ENCODE assay signal across 8 cellular contexts in the genomic region with DNA sequence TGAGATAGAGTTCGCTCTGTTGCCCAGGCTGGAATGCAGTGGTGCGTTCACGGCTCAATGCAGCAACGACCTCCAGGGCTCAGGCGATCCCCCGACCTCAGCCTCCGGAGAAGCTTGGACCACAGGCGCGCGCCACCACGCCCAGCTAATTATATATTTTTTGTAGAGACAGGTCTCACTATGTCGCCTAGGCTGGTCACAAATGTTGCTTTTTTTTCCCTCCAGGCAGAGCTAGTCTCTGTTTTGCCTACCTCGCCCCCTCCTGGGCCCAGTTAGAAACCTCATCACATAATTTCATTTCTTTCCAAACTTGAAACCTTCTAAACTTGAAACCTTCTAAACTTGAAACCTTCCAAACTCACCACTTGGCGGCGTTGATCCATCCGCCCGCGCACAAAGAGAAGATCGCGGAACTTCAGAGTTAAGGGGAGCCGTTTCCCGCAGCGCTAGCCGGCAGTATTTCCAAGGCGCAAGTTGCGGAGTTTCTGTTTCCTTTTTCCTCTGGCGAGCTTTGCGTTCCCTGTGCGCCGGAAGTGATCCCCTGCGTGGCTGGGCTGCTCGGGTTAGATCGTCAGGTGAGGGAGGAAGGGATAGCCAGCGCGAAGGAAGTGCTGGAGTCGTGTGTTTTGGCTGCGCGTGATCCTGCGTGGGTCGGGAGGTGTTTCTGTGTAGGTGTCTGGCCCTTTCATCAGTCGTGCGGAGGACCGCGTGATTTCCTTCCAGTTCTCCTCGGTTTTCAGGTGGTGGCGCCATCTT. TPM values are rescaled to one million over a fixed set of nuclear protein-coding genes. Genes with fewer than 3 reads are reported as not detected.
DNase-seq lines count a peak whose midpoint lies in the region; ATAC-seq and TF ChIP-seq lines count a peak whose summit lies in the region.

Gene SSBP1 (plus strand): TSS at position 523 of the 756 bp plus-strand sequence. CDS start 809 bp downstream, outside the sequence.

- no peaks in the 10 kb centered on the region for H3K27me3 Mint-ChIP-seq in activated T-helper 1 cell treated with anti-CD3 and anti-CD28 coated beads, Interleukin-12 subunit alpha, Interleukin-12 subunit beta, Interleukin-2, Interleukin-4 antibody, amounts not matched to agents 30 ng/mL and 10 ng/mL and 1 ng/mL, durations not matched to agents 14 hours and 24 hours and 36 hours (ENCODE audit: insufficient read depth)
- H3K27me3 Mint-ChIP-seq in naive thymus-derived CD4-positive, alpha-beta T cell: no peaks in the 10 kb centered on the region

- H2AFZ ChIP-seq in Karpas-422 (ENCODE audit: low read length): peak within 1 kb of the TSS; percentile 95

- peak; percentile 90 for ATAC-seq in GM21786 (IDR thresholded peaks at IDR 0.05; ENCODE audit: unreplicated experiment)
- ATAC-seq in naive thymus-derived CD4-positive, alpha-beta T cell: peak; percentile 94

- H3K9me3 ChIP-seq in DOHH2 (ENCODE audit: control insufficient read depth, insufficient read depth, low read length) (no peaks in the 10 kb centered on the region), Karpas-422 (ENCODE audit: low read length) (no peaks in the 10 kb centered on the region)
- no peaks in the 10 kb centered on the region for H3K9me3 ChIP-seq in naive thymus-derived CD4-positive, alpha-beta T cell (ENCODE audit: control insufficient read depth in 2 of 3, low read length in 3 of 3)

- H3K27ac ChIP-seq in DOHH2 (ENCODE audit: low read depth, low read length) (peak within 1 kb of the TSS; percentile 67), Karpas-422 (ENCODE audit: low read length) (peak within 1 kb of the TSS; percentile 79)
- peak within 1 kb of the TSS; percentile 77 for H3K27ac ChIP-seq in naive thymus-derived CD4-positive, alpha-beta T cell (ENCODE audit: low read depth, low read length)

- no peaks in the 10 kb centered on the region for H3K9me2 ChIP-seq in DOHH2 (replicated peaks; ENCODE audit: control insufficient read depth, low read length)
- H3K9me2 ChIP-seq in Karpas-422 (replicated peaks; ENCODE audit: insufficient read depth, low read length): no peaks in the 10 kb centered on the region

- no peaks in the 10 kb centered on the region for H3K27me3 ChIP-seq in DOHH2 (ENCODE audit: control insufficient read depth, low read length)
- H3K27me3 ChIP-seq in Karpas-422 (ENCODE audit: low read length): no peaks in the 10 kb centered on the region
- H3K27me3 ChIP-seq in naive thymus-derived CD4-positive, alpha-beta T cell (ENCODE audit: control insufficient read depth in 2 of 2, insufficient read depth in 2 of 2, low read length in 2 of 2): no peaks in the 10 kb centered on the region

- no peaks in the 10 kb centered on the region for H3K9me3 Mint-ChIP-seq in activated T-helper 1 cell treated with anti-CD3 and anti-CD28 coated beads, Interleukin-12 subunit alpha, Interleukin-12 subunit beta, Interleukin-2, Interleukin-4 antibody, amounts not matched to agents 30 ng/mL and 10 ng/mL and 1 ng/mL, durations not matched to agents 14 hours and 24 hours and 36 hours
- H3K9me3 Mint-ChIP-seq in naive thymus-derived CD4-positive, alpha-beta T cell: peaks cover 0 to 2% (median 0%) of the 10 kb centered on the region in 11 donors

- peak; percentile 96 for TF ChIP-seq CTCF in DOHH2 (IDR thresholded peaks at IDR 0.05; ENCODE audit: low read depth, low read length, poor library complexity, severe bottlenecking)

- H3K36me3 ChIP-seq in DOHH2 (ENCODE audit: control insufficient read depth, low read length): peaks cover 48% of the 10 kb centered on the region
- H3K36me3 ChIP-seq in Karpas-422 (ENCODE audit: insufficient read depth, low read length): peaks cover 34% of the 10 kb centered on the region
- H3K36me3 ChIP-seq in naive thymus-derived CD4-positive, alpha-beta T cell (ENCODE audit: control insufficient read depth in 2 of 3, insufficient read depth in 3 of 3, low read length in 3 of 3): peaks cover 0 to 27% (median 10%) of the 10 kb centered on the region in 3 experiments

- peaks cover 25% of the 10 kb centered on the region for H3K4me1 ChIP-seq in DOHH2 (ENCODE audit: control insufficient read depth, low read length)
- H3K4me1 ChIP-seq in Karpas-422 (ENCODE audit: low read length): peaks cover 22% of the 10 kb centered on the region
- peaks cover 21 to 22% of the 10 kb centered on the region in 2 donors for H3K4me1 ChIP-seq in naive thymus-derived CD4-positive, alpha-beta T cell (ENCODE audit: control insufficient read depth in 2 of 2, insufficient read depth in 2 of 2, low read length in 2 of 2)

- peaks cover 24% of the 10 kb centered on the region for H3K4me1 Mint-ChIP-seq in activated T-helper 1 cell treated with anti-CD3 and anti-CD28 coated beads, Interleukin-12 subunit alpha, Interleukin-12 subunit beta, Interleukin-2, Interleukin-4 antibody, amounts not matched to agents 30 ng/mL and 10 ng/mL and 1 ng/mL, durations not matched to agents 14 hours and 24 hours and 36 hours (ENCODE audit: low read depth)
- H3K4me1 Mint-ChIP-seq in naive thymus-derived CD4-positive, alpha-beta T cell: peaks cover 18 to 63% (median 56%) of the 10 kb centered on the region in 7 donors

- POLR2A ChIA-PET in naive thymus-derived CD4-positive, alpha-beta T cell (lab: Charles Lee): interaction anchor here (0.6 to 5.7 kb wide), 16 partner anchors 16 to 1512 kb away, joined by 3 to 59 read pairs (median 4); partner anchors contain the start of genes AGK, DENND11 and MRPS33

- H3F3A ChIP-seq in DOHH2 (ENCODE audit: control insufficient read depth, insufficient read depth): peaks cover 3% of the 10 kb centered on the region; the same call in 1 of the 2 replicates

- DNase-seq in Karpas-422: peak; percentile 99
- DNase-seq in RKO (ENCODE audit: low spot score): peak; percentile 99
- peak; percentile 91 for DNase-seq in activated T-helper 1 cell treated with anti-CD3 and anti-CD28 coated beads, Interleukin-12 subunit alpha, Interleukin-12 subunit beta, Interleukin-2, Interleukin-4 antibody, amounts not matched to agents 30 ng/mL and 10 ng/mL and 1 ng/mL, durations not matched to agents 14 hours and 24 hours and 36 hours (ENCODE audit: low spot score)
- peak; percentile 97 for DNase-seq in fibroblast of gingiva (ENCODE audit: low read depth)
- DNase-seq in naive thymus-derived CD4-positive, alpha-beta T cell: peak; percentile 72 to 95 (median 93)
- peak; percentile 83 to 94 (median 90) for DNase-seq in stimulated activated naive CD4-positive, alpha-beta T cell (lab: John Stamatoyannopoulos, UW)

- peak within 1 kb of the TSS; percentile 96 for H3K27ac Mint-ChIP-seq in activated T-helper 1 cell treated with anti-CD3 and anti-CD28 coated beads, Interleukin-12 subunit alpha, Interleukin-12 subunit beta, Interleukin-2, Interleukin-4 antibody, amounts not matched to agents 30 ng/mL and 10 ng/mL and 1 ng/mL, durations not matched to agents 14 hours and 24 hours and 36 hours
- H3K27ac Mint-ChIP-seq in naive thymus-derived CD4-positive, alpha-beta T cell: peak within 1 kb of the TSS; percentile 95 to 99 (median 98)

- H4K20me1 ChIP-seq in DOHH2 (ENCODE audit: control insufficient read depth, insufficient read depth, low read depth, low read length): no peaks in the 10 kb centered on the region
- no peaks in the 10 kb centered on the region for H4K20me1 ChIP-seq in Karpas-422 (ENCODE audit: insufficient read depth, low read depth, low read length)

- intact Hi-C loops in activated T-helper 1 cell treated with anti-CD3 and anti-CD28 coated beads, Interleukin-12 subunit alpha, Interleukin-12 subunit beta, Interleukin-2, Interleukin-4 antibody, amounts not matched to agents 30 ng/mL and 10 ng/mL and 1 ng/mL, durations not matched to agents 14 hours and 24 hours and 36 hours (cut with micrococcal nuclease): loop anchor here (1.0 to 10.0 kb wide), 16 partner anchors 36 to 1642 kb away; partner anchors contain the start of genes ADCK2, AGK, BRAF and CASP2
- intact Hi-C loops in naive thymus-derived CD4-positive, alpha-beta T cell (cut with micrococcal nuclease): loop anchor here (1.0 to 5.0 kb wide), 19 partner anchors 14 to 1550 kb away; partner anchors contain the start of genes AGK (in 2 of the 2), BRAF (in 2 of the 2), MKRN1 (in 2 of the 2) and MRPS33 (in 2 of the 2)

- peak within 1 kb of the TSS; percentile 72 for H3K9ac ChIP-seq in Karpas-422 (ENCODE audit: low read length)

- H3K36me3 Mint-ChIP-seq in activated T-helper 1 cell treated with anti-CD3 and anti-CD28 coated beads, Interleukin-12 subunit alpha, Interleukin-12 subunit beta, Interleukin-2, Interleukin-4 antibody, amounts not matched to agents 30 ng/mL and 10 ng/mL and 1 ng/mL, durations not matched to agents 14 hours and 24 hours and 36 hours (ENCODE audit: low read depth): peaks cover 27% of the 10 kb centered on the region
- H3K36me3 Mint-ChIP-seq in naive thymus-derived CD4-positive, alpha-beta T cell: peaks cover 12 to 23% (median 17%) of the 10 kb centered on the region in 5 donors

- H3K4me2 ChIP-seq in DOHH2 (ENCODE audit: low read length) (peak within 1 kb of the TSS; percentile 78), Karpas-422 (ENCODE audit: low read depth, low read length, poor library complexity, severe bottlenecking) (peak within 1 kb of the TSS; percentile 88)

- peak within 1 kb of the TSS; percentile 94 for H3K4me3 Mint-ChIP-seq in activated T-helper 1 cell treated with anti-CD3 and anti-CD28 coated beads, Interleukin-12 subunit alpha, Interleukin-12 subunit beta, Interleukin-2, Interleukin-4 antibody, amounts not matched to agents 30 ng/mL and 10 ng/mL and 1 ng/mL, durations not matched to agents 14 hours and 24 hours and 36 hours
- H3K4me3 Mint-ChIP-seq in naive thymus-derived CD4-positive, alpha-beta T cell: peak within 1 kb of the TSS; percentile 92 to 100 (median 98)

- CTCF ChIA-PET in naive thymus-derived CD4-positive, alpha-beta T cell (lab: Charles Lee): interaction anchor here (0.6 to 2.8 kb wide), 12 partner anchors 12 to 88 kb away, joined by 3 to 31 read pairs (median 4); partner anchors contain the start of gene DENND11

- peak within 1 kb of the TSS; percentile 86 for H3K4me3 ChIP-seq in DOHH2 (ENCODE audit: low read length)
- H3K4me3 ChIP-seq in Karpas-422 (ENCODE audit: low read length): peak within 1 kb of the TSS; percentile 71
- H3K4me3 ChIP-seq in naive thymus-derived CD4-positive, alpha-beta T cell (ENCODE audit: low read length): peak within 1 kb of the TSS; percentile 84

- H3K79me2 ChIP-seq in DOHH2 (ENCODE audit: control insufficient read depth, low read length) (peaks cover 47% of the 10 kb centered on the region), Karpas-422 (ENCODE audit: low read length) (peaks cover 47% of the 10 kb centered on the region)

RNA-seq across cellular contexts. Expression of gene SSBP1, which starts in this region (rescaled TPM):
- total RNA-seq in Karpas-422 (2014; rRNA removed; shearing (Covaris generic); ENCODE audit: low replicate concordance): 176 and 231 TPM in 2 replicates
- total RNA-seq in activated T-helper 1 cell treated with anti-CD3 and anti-CD28 coated beads, Interleukin-12 subunit alpha, Interleukin-12 subunit beta, Interleukin-2, Interleukin-4 antibody, amounts not matched to agents 30 ng/mL and 10 ng/mL and 1 ng/mL, durations not matched to agents 14 hours and 24 hours and 36 hours: 240 and 245 TPM in 2 replicates
- total RNA-seq in naive thymus-derived CD4-positive, alpha-beta T cell: 100 to 1,000 TPM in 3 of 5 experiments, 10 to 100 TPM in 2; 86.4 to 148 (median 107) TPM
- polyA plus RNA-seq in naive thymus-derived CD4-positive, alpha-beta T cell: 100 to 1,000 TPM; 299 to 360 TPM

Comparison
In these comparisons a context has a peak if more than half of its experiments do, and no peak if none do; other contexts are left out.
1. Peak in every context shown above with its lines: DNase-seq, ATAC-seq, H3K4me3 ChIP-seq and H3K27ac ChIP-seq.